In genomic region chr2:44940612-44941464, GRCh38 we compare ENCODE assay signal across 10 cellular contexts. TPM values are rescaled to one million over a fixed set of nuclear protein-coding genes. Genes with fewer than 3 reads are reported as not detected.
DNase-seq lines count a peak whose midpoint lies in the region; ATAC-seq and TF ChIP-seq lines count a peak whose summit lies in the region.
"Had no signal": no experiment of that assay in that cellular context is flagged by ENCODE, and none has a peak within 500 bp of the region (broad histone marks: within the 10 kb centered on the region; RNA-seq: fewer than 3 reads in every experiment).

No MANE protein-coding gene starts in this region.

- H3K4me3 ChIP-seq in stomach smooth muscle (ENCODE audit: low read length in 2 of 2): peak overlapping the region; percentile 69 to 71
- H3K4me3 ChIP-seq in tibial nerve: peak overlapping the region in 1 of 4 donors; percentile 44

- no peak overlapping the region for H3K27ac Mint-ChIP-seq in activated naive CD4-positive, alpha-beta T cell treated with anti-CD3 and anti-CD28 coated beads for 36 hours
- no peak overlapping the region for H3K27ac Mint-ChIP-seq in activated naive CD4-positive, alpha-beta T cell treated with anti-CD3 and anti-CD28 coated beads, Interleukin-2, amount 50 U/mL, for 72 hours
- H3K27ac Mint-ChIP-seq in WTC11 (no peak overlapping the region), immature natural killer cell (no peak overlapping the region)

- peaks cover 49% of the 10 kb centered on the region for H3K4me1 Mint-ChIP-seq in activated naive CD4-positive, alpha-beta T cell treated with anti-CD3 and anti-CD28 coated beads for 36 hours (ENCODE audit: low read depth)
- H3K4me1 Mint-ChIP-seq in WTC11: peaks cover 54% of the 10 kb centered on the region
- peaks cover 26 to 32% of the 10 kb centered on the region in 2 donors for H3K4me1 Mint-ChIP-seq in immature natural killer cell

- DNase-seq in activated naive CD4-positive, alpha-beta T cell treated with anti-CD3 and anti-CD28 coated beads for 36 hours: no peak
- no peak for DNase-seq in activated naive CD4-positive, alpha-beta T cell treated with anti-CD3 and anti-CD28 coated beads, Interleukin-2, amount 50 U/mL, for 72 hours (ENCODE audit: low spot score in 2 of 2)
- DNase-seq in WTC11 (ENCODE audit: low spot score) (no peak), immature natural killer cell (no peak), NCI-H1694 treated with DMSO at 0.1 percent for 48 hours (lab: John Stamatoyannopoulos, UW) (no peak), tibial nerve (ENCODE audit: low spot score in 2 of 2) (no peak)
- DNase-seq: NCI-H1930 had no signal

- intact Hi-C loops in activated naive CD4-positive, alpha-beta T cell treated with anti-CD3 and anti-CD28 coated beads for 36 hours (cut with micrococcal nuclease): loop anchor here (2.0 to 5.0 kb wide), 3 partner anchors 68 to 324 kb away; partner anchors contain the start of gene SIX2

- no peak for ATAC-seq in activated naive CD4-positive, alpha-beta T cell treated with anti-CD3 and anti-CD28 coated beads, Interleukin-2, amount 50 U/mL, for 72 hours
- ATAC-seq in WTC11 (no peak), HG03342 (IDR thresholded peaks at IDR 0.05; ENCODE audit: unreplicated experiment) (no peak)

- peak overlapping the region; percentile 74 for H3K4me3 Mint-ChIP-seq in activated naive CD4-positive, alpha-beta T cell treated with anti-CD3 and anti-CD28 coated beads for 36 hours
- H3K4me3 Mint-ChIP-seq in WTC11 (peak overlapping the region; percentile 74), immature natural killer cell (peak overlapping the region; percentile 79 to 83 (median 83))

- no peak for TF ChIP-seq EP300 in tibial nerve (IDR thresholded peaks at IDR 0.05)

- TF ChIP-seq POLR2A in tibial nerve (IDR thresholded peaks at IDR 0.05): no peak

- no peaks in the 10 kb centered on the region for H3K9me3 Mint-ChIP-seq in activated naive CD4-positive, alpha-beta T cell treated with anti-CD3 and anti-CD28 coated beads for 36 hours
- no peaks in the 10 kb centered on the region for H3K9me3 Mint-ChIP-seq in activated naive CD4-positive, alpha-beta T cell treated with anti-CD3 and anti-CD28 coated beads, Interleukin-2, amount 50 U/mL, for 72 hours
- H3K9me3 Mint-ChIP-seq in WTC11 (no peaks in the 10 kb centered on the region), immature natural killer cell (peaks cover 0 to 8% (median 0%) of the 10 kb centered on the region in 6 donors)

- H3K27ac ChIP-seq in stomach smooth muscle (ENCODE audit: low read length) (no peak overlapping the region), tibial nerve (no peak overlapping the region)
- H3K27ac ChIP-seq: BLaER1 treated with 17β-estradiol and CSF1 and Interleukin-3, amounts not matched to agents 10 nM and 100 nM had no signal

- POLR2A ChIA-PET in WTC11 (lab: Charles Lee): no interaction called here

- WGBS in tibial nerve, 2 donors: 22 to 23% methylated on average over 26 to 27 of the region's 27 CpGs

- peaks cover 79% of the 10 kb centered on the region for H3K27me3 Mint-ChIP-seq in activated naive CD4-positive, alpha-beta T cell treated with anti-CD3 and anti-CD28 coated beads for 36 hours (ENCODE audit: low read depth)
- peaks cover 95% of the 10 kb centered on the region for H3K27me3 Mint-ChIP-seq in WTC11 (ENCODE audit: low read depth)
- H3K27me3 Mint-ChIP-seq in immature natural killer cell (ENCODE audit: low read depth in 3 of 3): peaks cover 19 to 41% (median 31%) of the 10 kb centered on the region in 3 donors

- no peaks in the 10 kb centered on the region for H3K36me3 Mint-ChIP-seq in activated naive CD4-positive, alpha-beta T cell treated with anti-CD3 and anti-CD28 coated beads for 36 hours (ENCODE audit: low read depth)
- H3K36me3 Mint-ChIP-seq in activated naive CD4-positive, alpha-beta T cell treated with anti-CD3 and anti-CD28 coated beads, Interleukin-2, amount 50 U/mL, for 72 hours: peaks cover 0 to 19% of the 10 kb centered on the region in 2 donors
- H3K36me3 Mint-ChIP-seq in WTC11 (no peaks in the 10 kb centered on the region), immature natural killer cell (peaks cover 0 to 4% (median 0%) of the 10 kb centered on the region in 3 donors)

- CTCF ChIA-PET in activated naive CD4-positive, alpha-beta T cell treated with anti-CD3 and anti-CD28 coated beads for 36 hours (lab: Charles Lee): interaction anchor here (1.5 kb wide), 1 partner anchor 15 kb away, joined by 3 read pairs; no protein-coding TSS in a partner anchor
- CTCF ChIA-PET in WTC11 (lab: Charles Lee): interaction anchor here (0.7 to 1.0 kb wide), 3 partner anchors 14 to 171 kb away, joined by 3 read pairs; no protein-coding TSS in a partner anchor

- H3K36me3 ChIP-seq in stomach smooth muscle (ENCODE audit: control insufficient read depth in 2 of 2, insufficient read depth in 2 of 2, low read length in 2 of 2) (no peaks in the 10 kb centered on the region), tibial nerve (no peaks in the 10 kb centered on the region)
- H3K36me3 ChIP-seq: BLaER1 treated with 17β-estradiol and CSF1 and Interleukin-3, amounts not matched to agents 10 nM and 100 nM had no signal

- H3K27me3 ChIP-seq in stomach smooth muscle (ENCODE audit: control insufficient read depth in 1 of 2, insufficient read depth in 2 of 2, low read length in 2 of 2) (peaks cover 77 to 94% of the 10 kb centered on the region in 2 donors), tibial nerve (peaks cover 0 to 98% of the 10 kb centered on the region in 2 donors)

- H3K4me1 ChIP-seq in stomach smooth muscle (ENCODE audit: control insufficient read depth, insufficient read depth, low read length) (peaks cover 46% of the 10 kb centered on the region), tibial nerve (peaks cover 0 to 78% (median 41%) of the 10 kb centered on the region in 4 donors)

- H3K9me3 ChIP-seq in stomach smooth muscle (ENCODE audit: control insufficient read depth in 2 of 2, low read length in 2 of 2): no peaks in the 10 kb centered on the region
- H3K9me3 ChIP-seq in tibial nerve: no peaks in the 10 kb centered on the region

- no peak overlapping the region for H3K9ac ChIP-seq in stomach smooth muscle (ENCODE audit: low read length in 2 of 2)
- H3K9ac ChIP-seq: BLaER1 treated with 17β-estradiol and CSF1 and Interleukin-3, amounts not matched to agents 10 nM and 100 nM had no signal

- TF ChIP-seq CTCF in WTC11 (IDR thresholded peaks at IDR 0.05) (no peak), tibial nerve (IDR thresholded peaks at IDR 0.05) (no peak)

TF ChIP-seq in WTC11, 78 proteins besides CTCF, POLR2A, EP300 and RAD21:
- TF ChIP-seq, protein P1, sequence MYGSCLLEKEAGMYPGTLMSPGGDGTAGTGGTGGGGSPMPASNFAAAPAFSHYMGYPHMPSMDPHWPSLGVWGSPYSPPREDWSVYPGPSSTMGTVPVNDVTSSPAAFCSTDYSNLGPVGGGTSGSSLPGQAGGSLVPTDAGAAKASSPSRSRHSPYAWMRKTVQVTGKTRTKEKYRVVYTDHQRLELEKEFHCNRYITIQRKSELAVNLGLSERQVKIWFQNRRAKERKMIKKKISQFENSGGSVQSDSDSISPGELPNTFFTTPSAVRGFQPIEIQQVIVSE (CRISPR knock-in tag; IDR thresholded peaks at IDR 0.05; ENCODE audit: borderline replicate concordance): no peak
- TF ChIP-seq CBFB (CRISPR knock-in tag; IDR thresholded peaks at IDR 0.05; ENCODE audit: low read depth) (no peak), EMX1 (CRISPR knock-in tag; IDR thresholded peaks at IDR 0.05) (no peak)

RNA-seq across cellular contexts. Expression of gene SIX3, which starts 0.7 kb away (rescaled TPM):
- not detected for total RNA-seq in activated naive CD4-positive, alpha-beta T cell treated with anti-CD3 and anti-CD28 coated beads for 36 hours
- not detected for total RNA-seq in activated naive CD4-positive, alpha-beta T cell treated with anti-CD3 and anti-CD28 coated beads, Interleukin-2, amount 50 U/mL, for 72 hours
- total RNA-seq in WTC11 (2021) (6.2 to 13.2 TPM (median 6.6 TPM) in 3 replicates), tibial nerve (under 1 TPM in 1 of 4 donors, not detected in 3; 0.90 TPM)
- polyA plus RNA-seq in immature natural killer cell: not detected
